Comparison of ENCODE assay signal across 24 cellular contexts in the genomic region with DNA sequence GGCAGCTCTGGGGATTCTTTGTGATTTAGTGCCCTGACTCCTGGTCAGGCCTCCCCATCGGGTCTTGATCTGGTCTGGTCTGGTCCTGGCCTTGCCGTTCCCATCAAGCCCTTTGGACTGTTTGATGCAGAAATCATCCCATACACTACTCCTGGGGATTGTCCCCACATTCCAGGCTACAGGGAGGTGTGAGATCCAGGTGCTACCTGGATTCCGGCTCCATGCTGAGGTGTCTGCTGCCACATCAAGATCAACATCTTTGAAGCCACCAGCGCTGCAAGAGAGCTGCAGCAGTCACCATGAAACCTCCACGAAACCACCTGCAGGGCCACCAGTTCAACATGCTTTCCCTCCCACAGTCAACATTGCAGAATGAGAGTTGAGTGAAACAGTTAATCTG.
A peak's percentile ranks its signal among the peaks of the same experiment; 100 is the strongest.
DNase-seq lines count a peak whose midpoint lies in the region; ATAC-seq and TF ChIP-seq lines count a peak whose summit lies in the region.
"Had no signal": no experiment of that assay in that cellular context is flagged by ENCODE, and none has a peak within 500 bp of the region (broad histone marks: within the 10 kb centered on the region; RNA-seq: fewer than 3 reads in every experiment).

No MANE protein-coding gene starts in this region.

- H2AFZ ChIP-seq in IMR-90 (replicated peaks; ENCODE audit: low read length, poor library complexity) (peak overlapping the region; percentile 18), trophoblast cell (ENCODE audit: insufficient read depth, low read length, poor library complexity) (no peak overlapping the region), GM23338 (no peak overlapping the region)

- H3F3A ChIP-seq in GM23338 (replicated peaks; ENCODE audit: low read depth) = no peaks in the 10 kb centered on the region

- H3K27me3 Mint-ChIP-seq in endodermal cell (ENCODE audit: insufficient read depth) = peaks cover 5% of the 10 kb centered on the region
- H3K27me3 Mint-ChIP-seq in GM23338 (ENCODE audit: insufficient read depth, low read depth, poor library complexity) = peaks cover 6% of the 10 kb centered on the region
- H3K27me3 Mint-ChIP-seq: CD4-positive, CD25-positive, alpha-beta regulatory T cell had no signal

- peaks cover 6% of the 10 kb centered on the region; the same call in 1 of the 2 replicates for H3K4me1 ChIP-seq in IMR-90 (ENCODE audit: control insufficient read depth, insufficient read depth, low read length)
- H3K4me1 ChIP-seq in endodermal cell (ENCODE audit: control insufficient read depth, insufficient read depth, low read length) = peaks cover 10% of the 10 kb centered on the region
- no peaks in the 10 kb centered on the region for H3K4me1 ChIP-seq in trophoblast cell (ENCODE audit: control insufficient read depth in 1 of 2, insufficient read depth in 2 of 2, low read length in 2 of 2)
- peaks cover 4% of the 10 kb centered on the region for H3K4me1 ChIP-seq in GM23338 (ENCODE audit: insufficient read depth)
- H3K4me1 ChIP-seq: BE2C, BLaER1 had no signal

- TF ChIP-seq RAD21 in IMR-90 (IDR thresholded peaks at IDR 0.05; ENCODE audit: low read length) = no peak

- no peak overlapping the region for H4K8ac ChIP-seq in IMR-90 (ENCODE audit: low read depth in 2 of 2, low read length in 2 of 2)
- H4K8ac ChIP-seq in trophoblast cell (ENCODE audit: low read depth, low read length) = no peak overlapping the region

- no peak overlapping the region for H3K4me3 ChIP-seq in IMR-90 (ENCODE audit: insufficient read depth, low read depth, low read length)
- no peak overlapping the region for H3K4me3 ChIP-seq in endodermal cell (ENCODE audit: low read length)
- H3K4me3 ChIP-seq in trophoblast cell (ENCODE audit: low read depth, low read length) = no peak overlapping the region
- H3K4me3 ChIP-seq in GM23338 = no peak overlapping the region
- H3K4me3 ChIP-seq: BLaER1 had no signal

- H3K4me1 Mint-ChIP-seq in endodermal cell = peaks cover 17% of the 10 kb centered on the region
- H3K4me1 Mint-ChIP-seq in GM23338 = peaks cover 8% of the 10 kb centered on the region
- H3K4me1 Mint-ChIP-seq: CD14-positive monocyte; CD4-positive, alpha-beta memory T cell; CD4-positive, CD25-positive, alpha-beta regulatory T cell; CD8-positive, alpha-beta memory T cell had no signal

- H3K9me3 ChIP-seq in IMR-90 (ENCODE audit: control insufficient read depth, insufficient read depth, low read length) = peaks cover 2% of the 10 kb centered on the region
- H3K9me3 ChIP-seq in endodermal cell (ENCODE audit: control insufficient read depth, low read length) = no peaks in the 10 kb centered on the region
- H3K9me3 ChIP-seq in trophoblast cell (ENCODE audit: insufficient read depth, low read depth, low read length) = peaks cover 4% of the 10 kb centered on the region
- H3K9me3 ChIP-seq: BE2C had no signal

- H3K23ac ChIP-seq in IMR-90 (ENCODE audit: low read depth, low read length) = no peak overlapping the region
- H3K23ac ChIP-seq in trophoblast cell (ENCODE audit: low read length) = no peak overlapping the region

- in situ Hi-C loops in IMR-90 (cut with MboI; ENCODE audit: low sequenced_read_pairs) = no loop called here

- H3K9me3 Mint-ChIP-seq in endodermal cell = peaks cover 4% of the 10 kb centered on the region
- no peaks in the 10 kb centered on the region for H3K9me3 Mint-ChIP-seq in GM23338
- H3K9me3 Mint-ChIP-seq: CD8-positive, alpha-beta memory T cell had no signal

- WGBS in IMR-90 (ENCODE audit: extremely low coverage in 2 of 2, insufficient read length in 1 of 2), 2 experiments = 50% methylated on average over 1 of the region's 5 CpGs; no CpG with 5 or more reads in 1 of the 2 experiments
- WGBS in endodermal cell (ENCODE audit: insufficient coverage in 1 of 2, insufficient read length in 1 of 2), 2 experiments = 53 to 71% methylated on average over 3 to 5 of the region's 5 CpGs
- WGBS in trophoblast cell (ENCODE audit: extremely low coverage, insufficient coverage, insufficient read length) = no CpG with 5 or more reads among the region's 5 CpGs

- H3K9me2 ChIP-seq in GM23338 (ENCODE audit: insufficient read depth) = peaks cover 5% of the 10 kb centered on the region; the same call in 1 of the 2 replicates

- ATAC-seq in IMR-90 (ENCODE audit: low read depth) (no peak), GM18873 (IDR thresholded peaks at IDR 0.05; ENCODE audit: low FRiP score, unreplicated experiment) (no peak), GM23338 (no peak)

- no TSS peak for BruUV-seq in IMR-90 (replicated peaks; lab: Mats Ljungman, UMichigan)

- no peak overlapping the region for H2BK120ac ChIP-seq in IMR-90 (ENCODE audit: low read depth, low read length)
- H2BK120ac ChIP-seq in trophoblast cell (ENCODE audit: insufficient read depth, low read length, poor library complexity) = no peak overlapping the region

- no peak overlapping the region for H2BK15ac ChIP-seq in IMR-90 (ENCODE audit: low read depth, low read length)

- H3K14ac ChIP-seq in IMR-90 (replicated peaks; ENCODE audit: low read depth, low read length) = no peak overlapping the region
- H3K14ac ChIP-seq in trophoblast cell (ENCODE audit: low read length) = no peak overlapping the region

- H2AK5ac ChIP-seq in IMR-90 (ENCODE audit: low read depth, low read length) (no peak overlapping the region), trophoblast cell (ENCODE audit: low read length) (no peak overlapping the region)

- no peaks in the 10 kb centered on the region for H4K20me1 ChIP-seq in IMR-90 (ENCODE audit: insufficient read depth, low read length)
- no peaks in the 10 kb centered on the region for H4K20me1 ChIP-seq in GM23338 (replicated peaks; ENCODE audit: insufficient read depth)
- H4K20me1 ChIP-seq: BLaER1 had no signal

- H3K79me2 ChIP-seq in trophoblast cell (ENCODE audit: control insufficient read depth, insufficient read depth, low read length, poor library complexity) (no peaks in the 10 kb centered on the region), GM23338 (replicated peaks; ENCODE audit: insufficient read depth) (no peaks in the 10 kb centered on the region)

- CTCF ChIA-PET in IMR-90 (lab: Yijun Ruan, JAX) = no interaction called here

- H4K12ac ChIP-seq in trophoblast cell (ENCODE audit: low read depth, low read length) = no peak overlapping the region

- H2BK5ac ChIP-seq in IMR-90 (ENCODE audit: low read depth, low read length, poor library complexity, severe bottlenecking) = no peak overlapping the region
- no peak overlapping the region for H2BK5ac ChIP-seq in trophoblast cell (ENCODE audit: low read depth, low read length, poor library complexity)

- peaks cover 8% of the 10 kb centered on the region for H3K9me1 ChIP-seq in IMR-90 (ENCODE audit: insufficient read depth, low read length)

- H3K27me3 ChIP-seq in IMR-90 (ENCODE audit: control insufficient read depth, insufficient read depth, low read length) = no peaks in the 10 kb centered on the region
- no peaks in the 10 kb centered on the region for H3K27me3 ChIP-seq in endodermal cell (ENCODE audit: control insufficient read depth, insufficient read depth, low read length, poor library complexity, severe bottlenecking)
- H3K27me3 ChIP-seq in trophoblast cell (ENCODE audit: insufficient read depth, low read length) = no peaks in the 10 kb centered on the region
- H3K27me3 ChIP-seq in GM23338 (ENCODE audit: insufficient read depth) = no peaks in the 10 kb centered on the region
- H3K27me3 ChIP-seq: BE2C, BLaER1 had no signal

- H3K27ac Mint-ChIP-seq in endodermal cell (no peak overlapping the region), GM23338 (no peak overlapping the region)
- H3K27ac Mint-ChIP-seq: CD14-positive monocyte; CD4-positive, alpha-beta memory T cell; CD4-positive, CD25-positive, alpha-beta regulatory T cell; CD8-positive, alpha-beta memory T cell had no signal

- H3K4me3 Mint-ChIP-seq in endodermal cell (no peak overlapping the region), GM23338 (no peak overlapping the region)
- H3K4me3 Mint-ChIP-seq: CD14-positive monocyte; CD4-positive, alpha-beta memory T cell; CD4-positive, CD25-positive, alpha-beta regulatory T cell; CD8-positive, alpha-beta memory T cell had no signal

- dilution Hi-C loops in IMR-90 (cut with HindIII; ENCODE audit: low sequenced_read_pairs, unreplicated experiment) = no loop called here

- H2BK12ac ChIP-seq in trophoblast cell (ENCODE audit: low read length) = no peak overlapping the region

- no peaks in the 10 kb centered on the region for H3K36me3 Mint-ChIP-seq in endodermal cell (ENCODE audit: low read depth)
- no peaks in the 10 kb centered on the region for H3K36me3 Mint-ChIP-seq in GM23338 (ENCODE audit: low read depth)
- H3K36me3 Mint-ChIP-seq: CD14-positive monocyte; CD4-positive, alpha-beta memory T cell; CD4-positive, CD25-positive, alpha-beta regulatory T cell; CD8-positive, alpha-beta memory T cell had no signal

- no peak overlapping the region for H4K5ac ChIP-seq in IMR-90 (ENCODE audit: low read depth, low read length)

- no peak overlapping the region for H4K91ac ChIP-seq in IMR-90 (ENCODE audit: insufficient read depth, low read depth, low read length)
- no peak overlapping the region for H4K91ac ChIP-seq in trophoblast cell (ENCODE audit: low read depth, low read length)

- H3K18ac ChIP-seq in IMR-90 (ENCODE audit: low read depth, low read length) (no peak overlapping the region), trophoblast cell (ENCODE audit: low read length) (no peak overlapping the region)

- H3K4me2 ChIP-seq in IMR-90 (ENCODE audit: low read depth, low read length) (no peak overlapping the region), trophoblast cell (ENCODE audit: low read length) (no peak overlapping the region), GM23338 (no peak overlapping the region)
- H3K4me2 ChIP-seq: BLaER1 had no signal

- no peak for TF ChIP-seq CTCF in IMR-90 (conservative IDR thresholded peaks at IDR 0.05; ENCODE audit: low read depth, low read length)
- no peak for TF ChIP-seq CTCF in endodermal cell (conservative IDR thresholded peaks at IDR 0.05)
- no peak for TF ChIP-seq CTCF in GM23338 (conservative IDR thresholded peaks at IDR 0.05; ENCODE audit: low read depth in 2 of 2)

- H2AK9ac ChIP-seq in IMR-90 (replicated peaks; ENCODE audit: low read depth, low read length, poor library complexity) = peak overlapping the region; percentile 25

- 0 out of 4 replicates have a peak, but pooled peaks cover 0 to 3% of the 10 kb centered on the region in 2 experiments for H3K79me1 ChIP-seq in IMR-90 (ENCODE audit: low read depth in 1 of 2, low read length in 2 of 2)
- H3K79me1 ChIP-seq in trophoblast cell (ENCODE audit: low read length) = no peaks in the 10 kb centered on the region

- H3K27ac ChIP-seq in IMR-90 (ENCODE audit: insufficient read depth, low read length) (no peak overlapping the region), endodermal cell (ENCODE audit: low read depth, low read length) (no peak overlapping the region), trophoblast cell (ENCODE audit: low read depth, low read length) (no peak overlapping the region), GM23338 (ENCODE audit: low read depth) (no peak overlapping the region)
- H3K27ac ChIP-seq: BLaER1 had no signal

- H3K9ac ChIP-seq in IMR-90 (ENCODE audit: low read depth, low read length) (no peak overlapping the region), endodermal cell (ENCODE audit: extremely low read depth, low read length, poor library complexity, severe bottlenecking) (no peak overlapping the region), trophoblast cell (ENCODE audit: low read length) (peak overlapping the region; percentile 11)
- H3K9ac ChIP-seq: BLaER1 had no signal

- H3K4ac ChIP-seq in IMR-90 (ENCODE audit: low read depth, low read length) = no peak overlapping the region
- H3K4ac ChIP-seq in trophoblast cell (ENCODE audit: low read depth, low read length) = no peak overlapping the region

- no peak for TF ChIP-seq POLR2A in IMR-90 (IDR thresholded peaks at IDR 0.05; ENCODE audit: low read depth, low read length)

- no peak for DNase-seq in IMR-90
- peak; percentile 55 for DNase-seq in endodermal cell
- no peak for DNase-seq in trophoblast cell
- no peak for DNase-seq in NCI-H1694 treated with DMSO at 0.1 percent for 48 hours (lab: John Stamatoyannopoulos, UW)
- no peak for DNase-seq in GM23338 (ENCODE audit: low spot score)
- no peak for DNase-seq in stimulated activated naive CD4-positive, alpha-beta T cell treated with Interleukin-2 at 50 U/mL for 16 hours (lab: John Stamatoyannopoulos, UW)
- DNase-seq: 8988T; ACHN; BE2C; C1 segment of cervical spinal cord; CD4-positive, alpha-beta memory T cell; CD4-positive, CD25-positive, alpha-beta regulatory T cell; CD8-positive, alpha-beta memory T cell; COR-L47; DMS 273 treated with DMSO at 0.1 percent for 48 hours; DMS153; DMS53; DMS79; DND-41; EL; GDM1 had no signal

- intact Hi-C loops in IMR-90 (cut with micrococcal nuclease) = no loop called here

- POLR2A ChIA-PET in IMR-90 (lab: Charles Lee; ENCODE audit: unreplicated experiment) = no interaction called here

- H2BK20ac ChIP-seq in IMR-90 (ENCODE audit: low read depth, low read length) = no peak overlapping the region

- H3K36me3 ChIP-seq in IMR-90 (ENCODE audit: control insufficient read depth, insufficient read depth, low read length) (no peaks in the 10 kb centered on the region), endodermal cell (ENCODE audit: control insufficient read depth, insufficient read depth, low read length) (no peaks in the 10 kb centered on the region), trophoblast cell (ENCODE audit: control insufficient read depth in 1 of 2, insufficient read depth in 2 of 2, low read length in 2 of 2) (no peaks in the 10 kb centered on the region), GM23338 (ENCODE audit: insufficient read depth) (no peaks in the 10 kb centered on the region)
- H3K36me3 ChIP-seq: BE2C, BLaER1 had no signal

- H3K56ac ChIP-seq in IMR-90 (ENCODE audit: extremely low read depth, insufficient read depth, low read length) = no peak overlapping the region
